ENCODE assay signal across 9 cellular contexts in the genomic region with DNA sequence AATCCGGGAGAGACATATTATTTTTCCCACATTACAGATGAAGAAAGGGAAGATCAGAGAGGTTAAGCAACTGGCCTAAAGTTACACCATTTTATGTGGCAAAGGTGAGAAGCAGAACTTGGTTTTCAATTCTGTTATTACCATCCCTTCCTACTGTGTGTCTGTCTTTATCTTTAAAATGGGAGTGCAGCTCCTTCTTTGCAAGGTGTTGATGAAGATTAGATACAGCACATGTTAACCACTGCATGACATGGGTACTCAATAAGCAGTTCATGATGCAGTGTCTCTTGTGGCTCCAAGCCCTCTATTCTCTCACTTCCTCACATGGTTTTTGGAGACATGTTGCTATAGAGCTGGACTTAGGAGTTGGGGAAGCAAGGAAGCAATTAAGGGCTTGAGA. TPM values are rescaled to one million over a fixed set of nuclear protein-coding genes. Genes with fewer than 3 reads are reported as not detected.
"Had no signal": no experiment of that assay in that cellular context is flagged by ENCODE, and none has a peak within 500 bp of the region (broad histone marks: within the 10 kb centered on the region; RNA-seq: fewer than 3 reads in every experiment).

No MANE protein-coding gene starts in this region.

- FAIRE-seq: G401.6, GM12878, GM12891, GM12892, GM18507, GM19239 had no signal

- H3K4me3 ChIP-seq: GM12878 had no signal

- ATAC-seq: GM12878 had no signal

- DNase-seq: GDM1, GF-D8 had no signal

RNA-seq across cellular contexts. Expression of a gene that starts 23.1 kb away (rescaled TPM):
- total RNA-seq: G401, GM12878 had no signal
- polyA plus RNA-seq: GM12878 had no signal
